In genomic region chr5:112165897-112166737, GRCh38 we compare ENCODE assay signal across 12 cellular contexts.
A peak's percentile ranks its signal among the peaks of the same experiment; 100 is the strongest.
DNase-seq lines count a peak whose midpoint lies in the region; ATAC-seq and TF ChIP-seq lines count a peak whose summit lies in the region.
"Had no signal": no experiment of that assay in that cellular context is flagged by ENCODE, and none has a peak within 500 bp of the region (broad histone marks: within the 10 kb centered on the region; RNA-seq: fewer than 3 reads in every experiment).

No MANE protein-coding gene starts in this region.

- H3K9me3 Mint-ChIP-seq in neural progenitor cell = no peaks in the 10 kb centered on the region
- no peaks in the 10 kb centered on the region for H3K9me3 Mint-ChIP-seq in activated CD4-positive, alpha-beta T cell treated with anti-CD3 and anti-CD28 coated beads, Interleukin-2, amount 10 ng/mL, durations not matched to agents 7 days and 5 days

- H3K27ac Mint-ChIP-seq in neural progenitor cell = no peak overlapping the region
- no peak overlapping the region for H3K27ac Mint-ChIP-seq in activated CD4-positive, alpha-beta T cell treated with anti-CD3 and anti-CD28 coated beads, Interleukin-2, amount 10 ng/mL, durations not matched to agents 7 days and 5 days

- H3F3A ChIP-seq in PC-3 (ENCODE audit: low read length, unreplicated experiment) (peaks cover 5% of the 10 kb centered on the region), neural progenitor cell (ENCODE audit: low read depth) (peaks cover 68% of the 10 kb centered on the region)

- H3K4me3 ChIP-seq in PC-3 (ENCODE audit: low read length) = no peak overlapping the region
- H3K4me3 ChIP-seq in neural progenitor cell = no peak overlapping the region
- H3K4me3 ChIP-seq: dorsolateral prefrontal cortex, heart left ventricle had no signal

- H3K4me1 Mint-ChIP-seq in neural progenitor cell = peaks cover 6% of the 10 kb centered on the region
- peaks cover 19% of the 10 kb centered on the region for H3K4me1 Mint-ChIP-seq in activated CD4-positive, alpha-beta T cell treated with anti-CD3 and anti-CD28 coated beads, Interleukin-2, amount 10 ng/mL, durations not matched to agents 7 days and 5 days

- no peaks in the 10 kb centered on the region for H3K27me3 Mint-ChIP-seq in neural progenitor cell (ENCODE audit: insufficient read depth, low read depth)
- H3K27me3 Mint-ChIP-seq in activated CD4-positive, alpha-beta T cell treated with anti-CD3 and anti-CD28 coated beads, Interleukin-2, amount 10 ng/mL, durations not matched to agents 7 days and 5 days = no peaks in the 10 kb centered on the region

- H4K20me1 ChIP-seq in PC-3 (ENCODE audit: low read length) (peaks cover 27% of the 10 kb centered on the region), neural progenitor cell (ENCODE audit: low read depth) (peaks cover 24% of the 10 kb centered on the region)

- H3K9me3 ChIP-seq in PC-3 (ENCODE audit: low read length) = no peaks in the 10 kb centered on the region
- H3K9me3 ChIP-seq in neural progenitor cell (ENCODE audit: low read depth) = no peaks in the 10 kb centered on the region
- H3K9me3 ChIP-seq: heart left ventricle had no signal

- H3K27ac ChIP-seq in PC-3 (ENCODE audit: low read length) (no peak overlapping the region), epithelial cell of prostate (peak overlapping the region; percentile 58), neural progenitor cell (peak overlapping the region; percentile 31)
- H3K27ac ChIP-seq: dorsolateral prefrontal cortex, heart left ventricle had no signal

- DNase-seq in NCI-H82 (lab: John Stamatoyannopoulos, UW) (peak; percentile 24), NCI-H82 treated with DMSO at 0.1 percent for 48 hours (lab: John Stamatoyannopoulos, UW; ENCODE audit: unreplicated experiment) (no peak), PC-3 (no peak), epithelial cell of prostate (ENCODE audit: low read depth, low spot score) (no peak), neural progenitor cell (ENCODE audit: low spot score) (no peak), NCI-H2227 (lab: John Stamatoyannopoulos, UW; ENCODE audit: unreplicated experiment) (no peak), cortex of kidney (lab: John Stamatoyannopoulos, UW) (no peak)
- DNase-seq in activated CD4-positive, alpha-beta T cell treated with anti-CD3 and anti-CD28 coated beads, Interleukin-2, amount 10 ng/mL, durations not matched to agents 7 days and 5 days = no peak
- DNase-seq: activated gamma-delta T cell treated with Interleukin-2 at 50 U/mL for 16 hours, dorsolateral prefrontal cortex, heart left ventricle, NCI-H2081 had no signal

- CTCF ChIA-PET in PC-3 (lab: Charles Lee) = no interaction called here
- CTCF ChIA-PET in activated CD4-positive, alpha-beta T cell treated with anti-CD3 and anti-CD28 coated beads, Interleukin-2, amount 10 ng/mL, durations not matched to agents 7 days and 5 days (lab: Charles Lee) = no interaction called here

- POLR2A ChIA-PET in PC-3 (lab: Charles Lee; ENCODE audit: unreplicated experiment) = no interaction called here
- POLR2A ChIA-PET in activated CD4-positive, alpha-beta T cell treated with anti-CD3 and anti-CD28 coated beads, Interleukin-2, amount 10 ng/mL, durations not matched to agents 7 days and 5 days (lab: Charles Lee) = no interaction called here

- no peak overlapping the region for H3K4me2 ChIP-seq in PC-3 (ENCODE audit: low read length)
- H3K4me2 ChIP-seq in neural progenitor cell = no peak overlapping the region

- H3K4me1 ChIP-seq in PC-3 (ENCODE audit: insufficient read depth, low read length) (peaks cover 9% of the 10 kb centered on the region; the same call in 1 of the 2 replicates), neural progenitor cell (peaks cover 27% of the 10 kb centered on the region)

- no peak for TF ChIP-seq CTCF in PC-3 (conservative IDR thresholded peaks at IDR 0.05; ENCODE audit: low read depth, low read length)
- TF ChIP-seq CTCF in neural progenitor cell (IDR thresholded peaks at IDR 0.05) = no peak

- H3K27me3 ChIP-seq in PC-3 (ENCODE audit: low read length) (no peaks in the 10 kb centered on the region), neural progenitor cell (no peaks in the 10 kb centered on the region)
- H3K27me3 ChIP-seq: dorsolateral prefrontal cortex, heart left ventricle had no signal

- H3K4me3 Mint-ChIP-seq in neural progenitor cell = no peak overlapping the region
- no peak overlapping the region for H3K4me3 Mint-ChIP-seq in activated CD4-positive, alpha-beta T cell treated with anti-CD3 and anti-CD28 coated beads, Interleukin-2, amount 10 ng/mL, durations not matched to agents 7 days and 5 days

- H2AFZ ChIP-seq in PC-3 (ENCODE audit: low read length) = no peak overlapping the region
- H2AFZ ChIP-seq in neural progenitor cell (replicated peaks) = no peak overlapping the region

- H3K79me2 ChIP-seq in PC-3 (ENCODE audit: low read length) (peaks cover 21% of the 10 kb centered on the region), neural progenitor cell (ENCODE audit: low read depth) (peaks cover 22% of the 10 kb centered on the region)

- H3K9ac ChIP-seq in PC-3 (ENCODE audit: low read length) (no peak overlapping the region), neural progenitor cell (no peak overlapping the region)

- ATAC-seq in PC-3 = peak; percentile 33; the same call in 1 of the 2 replicates
- ATAC-seq: heart left ventricle had no signal

- no peaks in the 10 kb centered on the region for H3K9me2 ChIP-seq in PC-3 (replicated peaks; ENCODE audit: low read length)

- BruUV-seq in PC-3 (replicated peaks; lab: Mats Ljungman, UMichigan) = no TSS peak

- H3K36me3 ChIP-seq in PC-3 (ENCODE audit: low read depth, low read length) = peaks cover 52% of the 10 kb centered on the region
- H3K36me3 ChIP-seq in neural progenitor cell = peaks cover 13% of the 10 kb centered on the region

- peaks cover 31% of the 10 kb centered on the region for H3K36me3 Mint-ChIP-seq in neural progenitor cell
- peaks cover 36% of the 10 kb centered on the region for H3K36me3 Mint-ChIP-seq in activated CD4-positive, alpha-beta T cell treated with anti-CD3 and anti-CD28 coated beads, Interleukin-2, amount 10 ng/mL, durations not matched to agents 7 days and 5 days (ENCODE audit: low read depth)

- intact Hi-C loops in PC-3 (cut with micrococcal nuclease) = no loop called here
